ENCODE assay signal across 14 cellular contexts in genomic region chr16:28910046-28911031, GRCh38. TPM values are rescaled to one million over a fixed set of nuclear protein-coding genes. Genes with fewer than 3 reads are reported as not detected.
DNase-seq lines count a peak whose midpoint lies in the region; ATAC-seq and TF ChIP-seq lines count a peak whose summit lies in the region.
"Had no signal": no experiment of that assay in that cellular context is flagged by ENCODE, and none has a peak within 500 bp of the region (broad histone marks: within the 10 kb centered on the region; RNA-seq: fewer than 3 reads in every experiment).

No MANE protein-coding gene starts in this region.

- H2AFZ ChIP-seq in SK-N-SH (ENCODE audit: low read depth) = no peak overlapping the region

- POLR2A ChIA-PET in SK-N-SH (lab: Yijun Ruan, JAX) = no interaction called here

- H3K79me2 ChIP-seq in SK-N-SH (ENCODE audit: insufficient read depth) = no peaks in the 10 kb centered on the region

- no peak overlapping the region for H3K27ac ChIP-seq in SK-N-SH (ENCODE audit: low read depth in 2 of 2, low read length in 1 of 2)
- H3K27ac ChIP-seq in psoas muscle = peak overlapping the region; percentile 52
- H3K27ac ChIP-seq: heart left ventricle had no signal

- H3K9ac ChIP-seq in SK-N-SH = no peak overlapping the region

- TF ChIP-seq CTCF in SK-N-SH (IDR thresholded peaks at IDR 0.05) (no peak), psoas muscle (IDR thresholded peaks at IDR 0.05) (no peak)

- H3K4me1 ChIP-seq in SK-N-SH (ENCODE audit: control insufficient read depth in 1 of 2, insufficient read depth in 2 of 2, low read depth in 1 of 2, low read length in 1 of 2) (no peaks in the 10 kb centered on the region), psoas muscle (no peaks in the 10 kb centered on the region)
- H3K4me1 ChIP-seq: heart left ventricle had no signal

- TF ChIP-seq EP300 in SK-N-SH (IDR thresholded peaks at IDR 0.05; ENCODE audit: borderline replicate concordance in 1 of 2, low read depth in 1 of 2, low read length in 1 of 2) = no peak

- no peaks in the 10 kb centered on the region for H3K27me3 ChIP-seq in MG63
- no peaks in the 10 kb centered on the region for H3K27me3 ChIP-seq in SK-N-SH (ENCODE audit: insufficient read depth)
- no peaks in the 10 kb centered on the region for H3K27me3 ChIP-seq in psoas muscle (ENCODE audit: insufficient read depth in 3 of 3, low read length in 2 of 3)
- H3K27me3 ChIP-seq: heart left ventricle had no signal

- H3K4me2 ChIP-seq in SK-N-SH = no peak overlapping the region

- ATAC-seq in psoas muscle = peak; percentile 39 to 59 (median 46)
- ATAC-seq in HG02852 (IDR thresholded peaks at IDR 0.05; ENCODE audit: unreplicated experiment) = no peak
- ATAC-seq: heart left ventricle had no signal

- no peak overlapping the region for H3K4me3 ChIP-seq in MG63
- no peak overlapping the region for H3K4me3 ChIP-seq in SK-N-SH (ENCODE audit: low read depth in 2 of 2, low read length in 1 of 2)
- no peak overlapping the region for H3K4me3 ChIP-seq in psoas muscle
- H3K4me3 ChIP-seq: heart left ventricle had no signal

- peaks cover under 1% of the 10 kb centered on the region for H3F3A ChIP-seq in SK-N-SH (replicated peaks; ENCODE audit: insufficient read depth)

- 82% methylated on average over 18 of the region's 19 CpGs for WGBS in SK-N-SH (ENCODE audit: low lambda C conversion rate)
- 74 to 80% (median 76%) methylated on average over 19 of the region's 19 CpGs for WGBS in psoas muscle, 3 donors

- peaks cover 27% of the 10 kb centered on the region for H3K36me3 ChIP-seq in MG63
- H3K36me3 ChIP-seq in SK-N-SH (replicated peaks in 1 of 2; ENCODE audit: control insufficient read depth in 1 of 2, insufficient read depth in 2 of 2, low read length in 1 of 2) = peaks cover 6 to 8% of the 10 kb centered on the region in 2 experiments
- H3K36me3 ChIP-seq in psoas muscle (ENCODE audit: insufficient read depth in 1 of 2, low read depth in 1 of 2) = peaks cover 0 to 49% of the 10 kb centered on the region in 2 donors

- intact Hi-C loops in psoas muscle (cut with DNase I) = loop anchor here in 1 of 2 donors (2.0 kb wide), 1 partner anchor 16 kb away; no protein-coding TSS in a partner anchor

- H4K20me1 ChIP-seq in SK-N-SH (ENCODE audit: insufficient read depth) = no peaks in the 10 kb centered on the region

- DNase-seq in NCI-H1417 (lab: John Stamatoyannopoulos, UW) (peak in 2 of 3 experiments; percentile 7 to 42), NCI-H1417 treated with DMSO at 0.1 percent for 48 hours (lab: John Stamatoyannopoulos, UW) (no peak), MG63 (peak; percentile 33), SK-N-SH (no peak), psoas muscle (peak in 1 of 2 donors; percentile 34), NCI-H2107 (lab: John Stamatoyannopoulos, UW) (no peak), ecto neural progenitor cell (ENCODE audit: low spot score) (no peak)
- DNase-seq: activated naive CD4-positive, alpha-beta T cell; H9; heart left ventricle; trophoblast cell had no signal

- H3K9me3 ChIP-seq in MG63 (no peaks in the 10 kb centered on the region), SK-N-SH (no peaks in the 10 kb centered on the region), psoas muscle (no peaks in the 10 kb centered on the region)
- H3K9me3 ChIP-seq: heart left ventricle had no signal

- CTCF ChIA-PET in SK-N-SH (lab: Yijun Ruan, JAX) = interaction anchor here (1.4 kb wide), 1 partner anchor 35 kb away, joined by 4 read pairs; no protein-coding TSS in a partner anchor

- H3K9me2 ChIP-seq in SK-N-SH = no peaks in the 10 kb centered on the region

- no peak for TF ChIP-seq RAD21 in SK-N-SH (IDR thresholded peaks at IDR 0.05; ENCODE audit: low read length)

TF ChIP-seq in SK-N-SH, 30 proteins besides CTCF, POLR2A, EP300 and RAD21 (continues in another document):
- TF ChIP-seq TAF1 (IDR thresholded peaks at IDR 0.05; ENCODE audit: borderline replicate concordance, low read depth, low read length) = no peak
- TF ChIP-seq PBX3 (IDR thresholded peaks at IDR 0.05) = peak; percentile 70
- TF ChIP-seq TEAD4 (IDR thresholded peaks at IDR 0.05; ENCODE audit: borderline replicate concordance, insufficient read depth) = no peak
- TF ChIP-seq RCOR1 (IDR thresholded peaks at IDR 0.05; ENCODE audit: low read length) = no peak
- TF ChIP-seq FOXM1 (IDR thresholded peaks at IDR 0.05; ENCODE audit: low read depth) = no peak
- TF ChIP-seq ELF1 (IDR thresholded peaks at IDR 0.05) = no peak
- no peak for TF ChIP-seq IRF3 (IDR thresholded peaks at IDR 0.05; ENCODE audit: low read depth, low read length)
- TF ChIP-seq USF2 (IDR thresholded peaks at IDR 0.05; ENCODE audit: borderline replicate concordance, low read depth, low read length) = no peak
- TF ChIP-seq YY1 (IDR thresholded peaks at IDR 0.05; ENCODE audit: low read depth) = no peak

RNA-seq across cellular contexts. Expression of gene RABEP2, which starts 14.7 kb away (rescaled TPM):
- 75.5 and 86.2 TPM in 2 replicates for total RNA-seq in MG63 (2014; rRNA removed; shearing (Covaris generic); ENCODE audit: low replicate concordance)
- polyA plus RNA-seq in SK-N-SH (2012; rRNA removed) = 35.6 and 46.1 TPM in 2 replicates
- polyA plus RNA-seq in SK-N-SH (2012; cell fraction: cytosol; rRNA removed) = 22.5 and 30.6 TPM in 2 replicates
- polyA plus RNA-seq in SK-N-SH (2012; cell fraction: nucleus; rRNA removed) = 61.9 and 80.1 TPM in 2 replicates
- 1 to 10 TPM; 3.1 to 7.0 (median 5.2) TPM for total RNA-seq in psoas muscle
- 10 to 100 TPM in 1 of 3 donors, 1 to 10 TPM in 2; 6.2 to 22.8 (median 8.2) TPM for polyA plus RNA-seq in psoas muscle

RNA-seq across cellular contexts. Expression of gene CD19, which starts 21.4 kb away (rescaled TPM):
- total RNA-seq in MG63 (2014; rRNA removed; shearing (Covaris generic); ENCODE audit: low replicate concordance) = not detected in 2 replicates
- polyA plus RNA-seq in SK-N-SH (2012; rRNA removed) (not detected in 2 replicates), psoas muscle (under 1 TPM in 2 of 3 donors, not detected in 1; 0.10 to 0.17 TPM)
- polyA plus RNA-seq in SK-N-SH (2012; cell fraction: cytosol; rRNA removed) = not detected in 2 replicates
- not detected in 2 replicates for polyA plus RNA-seq in SK-N-SH (2012; cell fraction: nucleus; rRNA removed)
- total RNA-seq in psoas muscle = under 1 TPM in 2 of 4 donors, not detected in 2; 0.12 to 0.32 TPM
- total RNA-seq: dermis microvascular lymphatic vessel endothelial cell, renal cortical epithelial cell had no signal

RNA-seq across cellular contexts. Expression of gene ATP2A1, which starts 32.1 kb away (rescaled TPM):
- 0.10 TPM in 1 of 2 replicates, not detected in the other for total RNA-seq in MG63 (2014; rRNA removed; shearing (Covaris generic); ENCODE audit: low replicate concordance)
- 3.0 and 3.3 TPM in 2 replicates for polyA plus RNA-seq in SK-N-SH (2012; rRNA removed)
- 0.93 and 1.2 TPM in 2 replicates for polyA plus RNA-seq in SK-N-SH (2012; cell fraction: cytosol; rRNA removed)
- 23.5 and 27.2 TPM in 2 replicates for polyA plus RNA-seq in SK-N-SH (2012; cell fraction: nucleus; rRNA removed)
- total RNA-seq in psoas muscle = 1,000 to 10,000 TPM in 3 of 4 donors, 100 to 1,000 TPM in 1; 639 to 2,539 (median 1,923) TPM
- 1,000 to 10,000 TPM in 2 of 3 donors, 100 to 1,000 TPM in 1; 169 to 1,914 (median 1,496) TPM for polyA plus RNA-seq in psoas muscle

RNA-seq across cellular contexts. Expression of gene NFATC2IP, which starts 40.4 kb away (rescaled TPM):
- total RNA-seq in MG63 (2014; rRNA removed; shearing (Covaris generic); ENCODE audit: low replicate concordance) = 11.4 and 21.3 TPM in 2 replicates
- polyA plus RNA-seq in SK-N-SH (2012; rRNA removed) (41.9 and 56.1 TPM in 2 replicates), psoas muscle (10 to 100 TPM; 10.6 to 16.4 (median 16.2) TPM)
- 20.6 and 27.3 TPM in 2 replicates for polyA plus RNA-seq in SK-N-SH (2012; cell fraction: cytosol; rRNA removed)
- 227 and 280 TPM in 2 replicates for polyA plus RNA-seq in SK-N-SH (2012; cell fraction: nucleus; rRNA removed)
- 10 to 100 TPM; 17.6 to 20.4 (median 18.8) TPM for total RNA-seq in psoas muscle

RNA-seq across cellular contexts. Expression of gene SH2B1, which starts 46.7 kb away (rescaled TPM):
- 18.4 and 21.0 TPM in 2 replicates for total RNA-seq in MG63 (2014; rRNA removed; shearing (Covaris generic); ENCODE audit: low replicate concordance)
- polyA plus RNA-seq in SK-N-SH (2012; rRNA removed) (59.8 and 71.1 TPM in 2 replicates), psoas muscle (10 to 100 TPM; 21.0 to 47.5 (median 28.1) TPM)
- 20.9 and 31.1 TPM in 2 replicates for polyA plus RNA-seq in SK-N-SH (2012; cell fraction: cytosol; rRNA removed)
- polyA plus RNA-seq in SK-N-SH (2012; cell fraction: nucleus; rRNA removed) = 345 and 349 TPM in 2 replicates
- 10 to 100 TPM; 22.9 to 44.6 (median 39.9) TPM for total RNA-seq in psoas muscle

Comparison
In these comparisons a context has a peak if more than half of its experiments do, and no peak if none do; other contexts are left out.
1. DNase-seq: peak in NCI-H1417 (2 of 3) and MG63 (single experiment); none in NCI-H1417 treated with DMSO at 0.1 percent for 48 hours (single experiment), SK-N-SH (single experiment), NCI-H2107 (single experiment) and ecto neural progenitor cell (single experiment).
2. RNA of gene ATP2A1, which starts 32.1 kb away (total RNA-seq): 639 to 2,539 TPM in psoas muscle; 0.10 TPM in MG63; every median in the first group is over 100 times any median in the second.